6 cellular contexts compared by ENCODE assay signal in the genomic region with DNA sequence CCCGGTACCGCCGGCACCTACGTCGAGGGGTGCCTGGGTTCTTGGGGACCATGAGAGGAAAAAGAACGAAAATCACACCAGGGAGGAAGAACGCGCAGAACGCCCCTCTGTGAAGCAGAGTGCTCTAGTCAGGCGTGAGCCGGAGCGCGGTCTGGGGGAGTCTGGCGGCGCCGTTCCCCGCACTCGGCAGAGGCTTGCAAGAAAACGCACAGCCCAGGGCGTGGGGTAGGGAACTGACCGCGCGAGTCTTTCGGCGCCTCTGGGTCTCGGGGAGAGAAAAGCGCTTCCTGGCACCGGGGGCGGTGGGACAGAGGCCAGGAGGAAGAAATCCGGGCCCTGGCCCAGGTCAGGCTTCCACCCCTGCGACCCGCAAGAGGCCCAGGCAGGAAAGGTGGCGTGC. TPM values are rescaled to one million over a fixed set of nuclear protein-coding genes. Genes with fewer than 3 reads are reported as not detected.
"Had no signal": no experiment of that assay in that cellular context is flagged by ENCODE, and none has a peak within 500 bp of the region (broad histone marks: within the 10 kb centered on the region; RNA-seq: fewer than 3 reads in every experiment).

No MANE protein-coding gene starts in this region.

RNA-seq across cellular contexts. Expression of a gene that starts 4.7 kb away (rescaled TPM):
- total RNA-seq: activated CD8-positive, alpha-beta T cell treated with anti-CD3 and anti-CD28 coated beads, Interleukin-2, amount 10 ng/mL, durations not matched to agents 7 days and 5 days; ascending aorta; body of pancreas; K562; RPMI7951; T-helper 2 cell treated with Interferon-gamma antibody and Interleukin-4, amounts not matched to agents 100 ng/mL and 5 ng/mL, for 36 hours had no signal
- polyA plus RNA-seq: K562 had no signal
